ENCODE assay signal across 18 cellular contexts in the genomic region with DNA sequence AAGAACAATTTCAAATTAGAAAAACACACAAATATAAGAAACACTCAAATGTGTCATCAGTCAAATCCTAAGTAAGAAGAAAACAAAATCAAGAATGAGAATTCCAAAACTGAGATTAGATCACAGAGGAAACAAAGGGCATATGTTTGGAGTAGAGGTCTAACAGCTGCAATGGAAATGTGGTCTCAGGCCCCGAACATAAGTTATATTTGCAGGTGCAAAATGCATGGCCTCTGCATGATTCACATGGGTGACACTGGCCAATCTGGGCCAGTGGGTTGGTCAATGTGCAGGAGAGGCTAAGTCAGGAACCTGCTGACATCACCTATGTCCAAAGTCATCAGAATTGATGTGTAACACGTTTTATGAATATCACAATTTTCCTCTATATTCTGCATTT.
DNase-seq lines count a peak whose midpoint lies in the region; ATAC-seq and TF ChIP-seq lines count a peak whose summit lies in the region.
"Had no signal": no experiment of that assay in that cellular context is flagged by ENCODE, and none has a peak within 500 bp of the region (broad histone marks: within the 10 kb centered on the region; RNA-seq: fewer than 3 reads in every experiment).

No MANE protein-coding gene starts in this region.

- no peaks in the 10 kb centered on the region for H3K4me1 ChIP-seq in sigmoid colon

- H3K4me3 ChIP-seq in sigmoid colon: no peak overlapping the region
- H3K4me3 ChIP-seq: GM23338 had no signal

- 85 to 89% methylated on average over 2 of the region's 2 CpGs for whole genome bisulfite sequencing in sigmoid colon, 2 donors

- TF ChIP-seq CTCF in 22Rv1 (IDR thresholded peaks at IDR 0.05) (no peak), sigmoid colon (IDR thresholded peaks at IDR 0.05) (no peak), GM20000 (IDR thresholded peaks at IDR 0.05; ENCODE audit: extremely low read depth, missing control alignments) (no peak)

- intact Hi-C loops in sigmoid colon (cut with DNase I): no loop called here

- H3K27me3 ChIP-seq in sigmoid colon: no peaks in the 10 kb centered on the region

- H3K27ac ChIP-seq in 22Rv1: peak overlapping the region; percentile 81
- H3K27ac ChIP-seq in sigmoid colon: no peak overlapping the region

- no peak for ATAC-seq in SK-N-SH treated with all-trans-retinoic acid at 6 μM for 48 hours
- ATAC-seq: GM23338, HCT116 had no signal

- no peaks in the 10 kb centered on the region for H3K9me3 ChIP-seq in sigmoid colon

- TF ChIP-seq POLR2A in sigmoid colon (IDR thresholded peaks at IDR 0.05): no peak

- no peaks in the 10 kb centered on the region for H3K36me3 ChIP-seq in sigmoid colon

- DNase-seq in NAMALWA (ENCODE audit: low spot score) (peak; percentile 11), dermis blood vessel endothelial cell (peak; percentile 40), myocyte (ENCODE audit: low read depth) (peak; percentile 38), sigmoid colon (no peak), GM20000 (ENCODE audit: low spot score) (no peak), kidney tubule cell (ENCODE audit: low spot score) (no peak)
- DNase-seq: C1 segment of cervical spinal cord; Calu3; CD4-positive, alpha-beta memory T cell; COR-L47; DMS53; DMS79 treated with DMSO at 0.1 percent for 48 hours; GF-D8; H9 had no signal

- no peak for TF ChIP-seq EP300 in sigmoid colon (IDR thresholded peaks at IDR 0.05)

TF ChIP-seq in SK-N-SH treated with all-trans-retinoic acid at 6 μM for 48 hours, 23 proteins besides CTCF, POLR2A, EP300 and RAD21:
- TF ChIP-seq ZNF70 (CRISPR knock-in tag; IDR thresholded peaks at IDR 0.05) (no peak), OSR1 (CRISPR knock-in tag; IDR thresholded peaks at IDR 0.05) (no peak), SNAI2 (CRISPR knock-in tag; IDR thresholded peaks at IDR 0.05) (no peak), TCF4 (CRISPR knock-in tag; IDR thresholded peaks at IDR 0.05; ENCODE audit: borderline replicate concordance) (no peak), ESRRG (CRISPR knock-in tag; IDR thresholded peaks at IDR 0.05) (no peak), TOX (CRISPR knock-in tag; IDR thresholded peaks at IDR 0.05; ENCODE audit: borderline replicate concordance) (no peak), RARB (CRISPR knock-in tag; IDR thresholded peaks at IDR 0.05) (no peak), ZNF8 (CRISPR knock-in tag; IDR thresholded peaks at IDR 0.05) (no peak), ARNTL (CRISPR knock-in tag; IDR thresholded peaks at IDR 0.05; ENCODE audit: borderline replicate concordance, low read depth) (no peak), PATZ1 (CRISPR knock-in tag; IDR thresholded peaks at IDR 0.05; ENCODE audit: borderline replicate concordance) (no peak), ZFP30 (CRISPR knock-in tag; IDR thresholded peaks at IDR 0.05) (no peak), ZNF565 (CRISPR knock-in tag; conservative IDR thresholded peaks at IDR 0.05; ENCODE audit: low read depth) (no peak), ZFP3 (CRISPR knock-in tag; IDR thresholded peaks at IDR 0.05) (no peak), ZC3H10 (CRISPR knock-in tag; IDR thresholded peaks at IDR 0.05) (no peak), CSDC2 (CRISPR knock-in tag; IDR thresholded peaks at IDR 0.05) (no peak)
- TF ChIP-seq, protein P1, sequence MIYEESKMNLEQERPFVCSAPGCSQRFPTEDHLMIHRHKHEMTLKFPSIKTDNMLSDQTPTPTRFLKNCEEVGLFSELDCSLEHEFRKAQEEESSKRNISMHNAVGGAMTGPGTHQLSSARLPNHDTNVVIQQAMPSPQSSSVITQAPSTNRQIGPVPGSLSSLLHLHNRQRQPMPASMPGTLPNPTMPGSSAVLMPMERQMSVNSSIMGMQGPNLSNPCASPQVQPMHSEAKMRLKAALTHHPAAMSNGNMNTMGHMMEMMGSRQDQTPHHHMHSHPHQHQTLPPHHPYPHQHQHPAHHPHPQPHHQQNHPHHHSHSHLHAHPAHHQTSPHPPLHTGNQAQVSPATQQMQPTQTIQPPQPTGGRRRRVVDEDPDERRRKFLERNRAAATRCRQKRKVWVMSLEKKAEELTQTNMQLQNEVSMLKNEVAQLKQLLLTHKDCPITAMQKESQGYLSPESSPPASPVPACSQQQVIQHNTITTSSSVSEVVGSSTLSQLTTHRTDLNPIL (CRISPR knock-in tag; IDR thresholded peaks at IDR 0.05; ENCODE audit: low read depth): no peak
- TF ChIP-seq, protein P2, sequence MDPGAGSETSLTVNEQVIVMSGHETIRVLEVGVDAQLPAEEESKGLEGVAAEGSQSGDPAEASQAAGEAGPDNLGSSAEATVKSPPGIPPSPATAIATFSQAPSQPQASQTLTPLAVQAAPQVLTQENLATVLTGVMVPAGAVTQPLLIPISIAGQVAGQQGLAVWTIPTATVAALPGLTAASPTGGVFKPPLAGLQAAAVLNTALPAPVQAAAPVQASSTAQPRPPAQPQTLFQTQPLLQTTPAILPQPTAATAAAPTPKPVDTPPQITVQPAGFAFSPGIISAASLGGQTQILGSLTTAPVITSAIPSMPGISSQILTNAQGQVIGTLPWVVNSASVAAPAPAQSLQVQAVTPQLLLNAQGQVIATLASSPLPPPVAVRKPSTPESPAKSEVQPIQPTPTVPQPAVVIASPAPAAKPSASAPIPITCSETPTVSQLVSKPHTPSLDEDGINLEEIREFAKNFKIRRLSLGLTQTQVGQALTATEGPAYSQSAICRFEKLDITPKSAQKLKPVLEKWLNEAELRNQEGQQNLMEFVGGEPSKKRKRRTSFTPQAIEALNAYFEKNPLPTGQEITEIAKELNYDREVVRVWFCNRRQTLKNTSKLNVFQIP (CRISPR knock-in tag; IDR thresholded peaks at IDR 0.05; ENCODE audit: borderline replicate concordance, low read depth): no peak

Comparison
In these comparisons a context has a peak if more than half of its experiments do, and no peak if none do; other contexts are left out.
1. DNase-seq: peak in NAMALWA (single experiment), dermis blood vessel endothelial cell (single experiment) and myocyte (single experiment); none in sigmoid colon (single experiment), GM20000 (single experiment) and kidney tubule cell (single experiment).